ENCODE assay signal across 1 cellular context in genomic region chr17:61286449-61286848, GRCh38.
TF ChIP-seq lines count a peak whose summit lies in the region.

No MANE protein-coding gene starts in this region.

TF ChIP-seq in GM23338, 12 proteins besides CTCF, POLR2A, EP300 and RAD21 (continued from another document):
- no peak for TF ChIP-seq ZNF462 (CRISPR knock-in tag; IDR thresholded peaks at IDR 0.05)
- no peak for TF ChIP-seq NANOG (IDR thresholded peaks at IDR 0.05; ENCODE audit: borderline replicate concordance)
- no peak for TF ChIP-seq CREB1 (CRISPR knock-in tag; IDR thresholded peaks at IDR 0.05; ENCODE audit: low read depth)
TF ChIP-seq in GM23338: peak in this region for 0.
